ENCODE assay signal across 16 cellular contexts in the genomic region with DNA sequence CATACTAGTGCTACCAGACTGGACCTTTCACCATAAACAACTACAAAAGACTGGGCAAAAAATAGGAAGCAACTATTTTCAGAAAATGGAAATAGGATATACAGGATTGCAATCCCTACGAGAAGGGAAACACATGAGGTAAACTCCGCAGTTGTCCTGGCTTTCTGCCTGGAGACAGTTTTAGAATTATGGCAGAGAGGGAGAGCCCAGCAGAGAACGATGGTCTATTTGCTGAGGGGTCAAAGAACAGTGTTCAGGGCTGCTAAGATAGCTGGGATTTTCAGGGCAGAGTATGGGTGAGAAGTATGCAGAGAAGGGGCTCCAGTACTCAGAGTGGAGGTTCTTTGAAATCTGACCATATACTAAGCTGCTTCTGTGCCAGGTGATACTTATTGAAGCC.
A peak's percentile ranks its signal among the peaks of the same experiment; 100 is the strongest.
DNase-seq lines count a peak whose midpoint lies in the region; ATAC-seq, FAIRE-seq and TF ChIP-seq lines count a peak whose summit lies in the region.
"Had no signal": no experiment of that assay in that cellular context is flagged by ENCODE, and none has a peak within 500 bp of the region (broad histone marks: within the 10 kb centered on the region; RNA-seq: fewer than 3 reads in every experiment).

No MANE protein-coding gene starts in this region.

- H3K36me3 ChIP-seq in psoas muscle (ENCODE audit: insufficient read depth in 1 of 2, low read depth in 1 of 2): no peaks in the 10 kb centered on the region
- no peaks in the 10 kb centered on the region for H3K36me3 ChIP-seq in WERI-Rb-1
- H3K36me3 ChIP-seq: BE2C, HAP-1 had no signal

- 10 to 23% (median 21%) methylated on average over 3 of the region's 3 CpGs for WGBS in psoas muscle, 3 donors

- intact Hi-C loops in psoas muscle (cut with DNase I): no loop called here

- H3K9me3 ChIP-seq in psoas muscle (no peaks in the 10 kb centered on the region), WERI-Rb-1 (ENCODE audit: severe bottlenecking) (no peaks in the 10 kb centered on the region)
- H3K9me3 ChIP-seq: A549, BE2C, HAP-1 had no signal

- FAIRE-seq in GM12892 (lab: Jason Lieb, UNC): no peak
- FAIRE-seq: A549, H1 had no signal

- H3K27me3 ChIP-seq in psoas muscle (ENCODE audit: insufficient read depth in 3 of 3, low read length in 2 of 3) (no peaks in the 10 kb centered on the region), WERI-Rb-1 (ENCODE audit: insufficient read depth, low read depth, severe bottlenecking) (no peaks in the 10 kb centered on the region)
- H3K27me3 ChIP-seq: BE2C had no signal

- in situ Hi-C loops in G401 (cut with HindIII; ENCODE audit: low sequenced_read_pairs): no loop called here

- peaks cover 10% of the 10 kb centered on the region for H3K4me1 ChIP-seq in psoas muscle
- H3K4me1 ChIP-seq: A549, BE2C, HAP-1 had no signal

- no peak for TF ChIP-seq CTCF in psoas muscle (IDR thresholded peaks at IDR 0.05)
- no peak for TF ChIP-seq CTCF in WERI-Rb-1 (IDR thresholded peaks at IDR 0.05; ENCODE audit: low read depth, low read length)

- peak overlapping the region; percentile 50 for H3K27ac ChIP-seq in psoas muscle
- H3K27ac ChIP-seq in WERI-Rb-1: no peak overlapping the region
- H3K27ac ChIP-seq: A549, C4-2B had no signal

- ATAC-seq in left lobe of liver (peak; percentile 67), psoas muscle (peak; percentile 71 to 91 (median 78))
- ATAC-seq: A549 had no signal

- H3K4me3 ChIP-seq in psoas muscle: no peak overlapping the region
- H3K4me3 ChIP-seq in WERI-Rb-1 (ENCODE audit: low read depth, low read length): no peak overlapping the region
- H3K4me3 ChIP-seq: A549, HAP-1 had no signal

- no peak for TF ChIP-seq POLR2A in GM12892 (IDR thresholded peaks at IDR 0.05; ENCODE audit: low read depth, low read length)

- peak; percentile 29 for DNase-seq in G401 (ENCODE audit: low spot score)
- peak; percentile 19 for DNase-seq in cerebellar cortex (ENCODE audit: low spot score)
- no peak for DNase-seq in left lobe of liver (ENCODE audit: low spot score)
- DNase-seq in psoas muscle: no peak
- DNase-seq in NCI-H2081 treated with DMSO at 0.1 percent for 48 hours (lab: John Stamatoyannopoulos, UW): no peak
- no peak for DNase-seq in GM12892 (ENCODE audit: insufficient read length)
- no peak for DNase-seq in WERI-Rb-1
- DNase-seq: BE2C; CD4-positive, alpha-beta memory T cell; DND-41; GF-D8; HFFc6 had no signal

Comparison
In these comparisons a context has a peak if more than half of its experiments do, and no peak if none do; other contexts are left out.
1. DNase-seq: peak in G401 (single experiment) and cerebellar cortex (single experiment); none in left lobe of liver (single experiment), psoas muscle (0 of 2), NCI-H2081 treated with DMSO at 0.1 percent for 48 hours (single experiment), GM12892 (single experiment) and WERI-Rb-1 (single experiment).